In the genomic region with DNA sequence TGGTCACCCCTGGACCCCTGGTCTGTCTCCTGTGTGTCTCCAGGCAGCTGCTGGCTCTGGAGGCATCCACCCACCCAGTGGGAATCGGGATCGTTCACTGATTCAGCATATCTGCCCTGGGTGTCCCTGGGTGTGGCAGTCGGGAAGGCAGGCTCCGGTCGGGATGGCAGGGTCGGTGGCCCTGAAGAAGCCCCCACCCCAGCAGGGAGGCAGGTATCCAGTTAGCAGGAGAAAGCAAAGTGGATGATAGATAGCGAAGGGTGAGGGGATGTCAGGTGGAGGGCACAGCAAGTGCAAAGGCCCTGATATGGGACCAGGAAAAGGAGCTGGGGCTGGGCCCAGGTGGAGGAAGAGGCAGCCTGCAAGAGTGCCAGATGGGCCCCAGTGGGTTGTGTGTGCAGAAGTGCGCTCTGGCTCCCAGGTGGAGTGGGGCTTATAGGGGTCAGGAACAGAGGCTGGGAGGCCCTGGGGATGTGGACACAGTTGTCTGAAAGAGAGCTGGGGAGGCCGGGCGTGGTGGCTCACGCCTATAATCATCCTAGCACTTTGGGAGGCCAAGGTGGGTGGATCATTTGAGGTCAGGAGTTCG, we compare ENCODE assay signal across 9 cellular contexts. TPM values are rescaled to one million over a fixed set of nuclear protein-coding genes. Genes with fewer than 3 reads are reported as not detected.
DNase-seq lines count a peak whose midpoint lies in the region; TF ChIP-seq lines count a peak whose summit lies in the region.
"Had no signal": no experiment of that assay in that cellular context is flagged by ENCODE, and none has a peak within 500 bp of the region (broad histone marks: within the 10 kb centered on the region; RNA-seq: fewer than 3 reads in every experiment).

No MANE protein-coding gene starts in this region.

- H2AFZ ChIP-seq in OCI-LY7 (ENCODE audit: low read length), result no peak overlapping the region

- intact Hi-C loops in OCI-LY7 (cut with micrococcal nuclease; ENCODE audit: unreplicated experiment), result loop anchor here (10.0 kb wide), 1 partner anchor 413 kb away; a partner anchor contains a TSS

- BruUV-seq in OCI-LY7 (replicated peaks; lab: Mats Ljungman, UMichigan), result no TSS peak

- H3K4me2 ChIP-seq in DOHH2 (ENCODE audit: low read length) (peak overlapping the region; percentile 79), OCI-LY7 (ENCODE audit: low read length) (peak overlapping the region; percentile 71)

- peaks cover 86% of the 10 kb centered on the region for H3K4me1 ChIP-seq in DOHH2 (ENCODE audit: control insufficient read depth, low read length)
- H3K4me1 ChIP-seq in OCI-LY7 (ENCODE audit: insufficient read depth, low read length, poor library complexity, severe bottlenecking), result peaks cover 89% of the 10 kb centered on the region
- H3K4me1 ChIP-seq in duodenal mucosa (ENCODE audit: control insufficient read depth in 1 of 2, insufficient read depth in 2 of 2, low read length in 2 of 2), result peaks cover 47 to 60% of the 10 kb centered on the region in 2 donors

- peak overlapping the region; percentile 8 for H3K4me3 Mint-ChIP-seq in progenitor cell of endocrine pancreas (ENCODE audit: low read depth)

- peak overlapping the region; percentile 87 for H3K27ac ChIP-seq in DOHH2 (ENCODE audit: low read depth, low read length)
- H3K27ac ChIP-seq in OCI-LY7 (ENCODE audit: low read depth, low read length, poor library complexity, severe bottlenecking), result peak overlapping the region; percentile 56
- no peak overlapping the region for H3K27ac ChIP-seq in duodenal mucosa (ENCODE audit: low read depth, low read length)

- H3K9me3 ChIP-seq in DOHH2 (ENCODE audit: control insufficient read depth, insufficient read depth, low read length) (no peaks in the 10 kb centered on the region), OCI-LY7 (ENCODE audit: low read length) (no peaks in the 10 kb centered on the region), duodenal mucosa (ENCODE audit: control insufficient read depth in 1 of 2, low read length in 2 of 2) (no peaks in the 10 kb centered on the region)

- H3K27me3 ChIP-seq in DOHH2 (ENCODE audit: control insufficient read depth, low read length), result no peaks in the 10 kb centered on the region
- peaks cover 9 to 12% of the 10 kb centered on the region in 2 donors for H3K27me3 ChIP-seq in duodenal mucosa (ENCODE audit: control insufficient read depth in 1 of 2, insufficient read depth in 2 of 2, low read length in 2 of 2)

- H3K4me1 Mint-ChIP-seq in progenitor cell of endocrine pancreas (ENCODE audit: low read depth), result peaks cover 7% of the 10 kb centered on the region

- H3K9me2 ChIP-seq in DOHH2 (replicated peaks; ENCODE audit: control insufficient read depth, low read length) (no peaks in the 10 kb centered on the region), OCI-LY7 (ENCODE audit: insufficient read depth, low read length) (no peaks in the 10 kb centered on the region)

- H3K79me2 ChIP-seq in DOHH2 (ENCODE audit: control insufficient read depth, low read length) (peaks cover 70% of the 10 kb centered on the region), OCI-LY7 (ENCODE audit: insufficient read depth, low read depth, low read length) (peaks cover 19% of the 10 kb centered on the region; the same call in 1 of the 2 replicates)

- H4K20me1 ChIP-seq in DOHH2 (ENCODE audit: control insufficient read depth, insufficient read depth, low read depth, low read length) (peaks cover 17% of the 10 kb centered on the region; the same call in 1 of the 2 replicates), OCI-LY7 (ENCODE audit: insufficient read depth, low read length) (no peaks in the 10 kb centered on the region; the same call in 1 of the 2 replicates)

- H3K9ac ChIP-seq in duodenal mucosa (ENCODE audit: low read depth in 1 of 2, low read length in 2 of 2), result peak overlapping the region; percentile 18 to 63

- peaks cover 36% of the 10 kb centered on the region for H3K36me3 ChIP-seq in DOHH2 (ENCODE audit: control insufficient read depth, low read length)
- H3K36me3 ChIP-seq in OCI-LY7 (ENCODE audit: insufficient read depth, low read length), result no peaks in the 10 kb centered on the region
- H3K36me3 ChIP-seq in duodenal mucosa (ENCODE audit: control insufficient read depth in 1 of 2, insufficient read depth in 2 of 2, low read length in 2 of 2), result peaks cover 0 to 5% of the 10 kb centered on the region in 2 donors

- H3F3A ChIP-seq in DOHH2 (ENCODE audit: control insufficient read depth, insufficient read depth), result peaks cover 33% of the 10 kb centered on the region

- TF ChIP-seq CTCF in DOHH2 (IDR thresholded peaks at IDR 0.05; ENCODE audit: low read depth, low read length, poor library complexity, severe bottlenecking) (no peak), OCI-LY7 (conservative IDR thresholded peaks at IDR 0.05; ENCODE audit: low read length) (no peak), progenitor cell of endocrine pancreas (IDR thresholded peaks at IDR 0.05; ENCODE audit: unreplicated experiment) (no peak)

- CTCF ChIA-PET in OCI-LY7 (lab: Charles Lee; ENCODE audit: unreplicated experiment), result interaction anchor here (1.1 kb wide), 1 partner anchor 27 kb away, joined by 3 read pairs; no protein-coding TSS in a partner anchor

- DNase-seq in OCI-LY7 (ENCODE audit: low spot score) (no peak), progenitor cell of endocrine pancreas (ENCODE audit: low spot score, unreplicated experiment) (peak; percentile 9), HUDEP-2 (lab: John Stamatoyannopoulos, UW; ENCODE audit: unreplicated experiment in 76 of 76) (no peak), NCI-H1694 (lab: John Stamatoyannopoulos, UW) (no peak)
- DNase-seq in stimulated activated CD4-positive, alpha-beta T cell treated with anti-CD3 and anti-CD28 coated beads, Interleukin-4, amount 100 ng/mL, for 1 hour, result no peak

- H3K4me3 ChIP-seq in DOHH2 (ENCODE audit: low read length) (peak overlapping the region; percentile 90), OCI-LY7 (ENCODE audit: low read depth, low read length, poor library complexity, severe bottlenecking) (peak overlapping the region; percentile 76), duodenal mucosa (ENCODE audit: low read depth in 1 of 2, low read length in 2 of 2) (peak overlapping the region; percentile 29 to 32)

- no peaks in the 10 kb centered on the region for H3K36me3 Mint-ChIP-seq in progenitor cell of endocrine pancreas (ENCODE audit: insufficient read depth)

- POLR2A ChIA-PET in OCI-LY7 (lab: Charles Lee), result interaction anchor here (1.2 kb wide), 1 partner anchor 10 kb away, joined by 4 read pairs; no protein-coding TSS in a partner anchor

- no peak overlapping the region for H3K27ac Mint-ChIP-seq in progenitor cell of endocrine pancreas

- H3K27me3 Mint-ChIP-seq in progenitor cell of endocrine pancreas, result peaks cover 43% of the 10 kb centered on the region

- H3K9me3 Mint-ChIP-seq in progenitor cell of endocrine pancreas (ENCODE audit: low read depth), result no peaks in the 10 kb centered on the region

RNA-seq across cellular contexts. Expression of a gene that starts 2.3 kb away (rescaled TPM):
- 54.8 and 92.9 TPM in 2 replicates for total RNA-seq in OCI-LY7 (2014; rRNA removed; shearing (Covaris generic))
- total RNA-seq in OCI-LY7 (2022), result 97.5 and 117 TPM in 2 replicates
- 57.7 and 61.8 TPM in 2 replicates for total RNA-seq in progenitor cell of endocrine pancreas

RNA-seq across cellular contexts. Expression of a gene that starts 16.5 kb away (rescaled TPM):
- 0.72 and 1.8 TPM in 2 replicates for total RNA-seq in OCI-LY7 (2014; rRNA removed; shearing (Covaris generic))
- 8.9 and 10.9 TPM in 2 replicates for total RNA-seq in OCI-LY7 (2022)
- total RNA-seq in progenitor cell of endocrine pancreas, result 234 TPM in 2 replicates

RNA-seq across cellular contexts. Expression of a gene that starts 24.0 kb away (rescaled TPM):
- 0.49 and 0.98 TPM in 2 replicates for total RNA-seq in OCI-LY7 (2014; rRNA removed; shearing (Covaris generic))
- total RNA-seq in OCI-LY7 (2022), result 3.2 and 4.1 TPM in 2 replicates
- total RNA-seq in progenitor cell of endocrine pancreas, result not detected in 2 replicates
- total RNA-seq: glomerular endothelial cell; T-helper 2 cell treated with Interferon-gamma antibody and Interleukin-4, amounts not matched to agents 100 ng/mL and 5 ng/mL, for 36 hours had no signal

RNA-seq across cellular contexts. Expression of a gene that starts 35.5 kb away (rescaled TPM):
- total RNA-seq in OCI-LY7 (2014; rRNA removed; shearing (Covaris generic)), result 0.80 TPM in 1 of 2 replicates, not detected in the other
- not detected in 2 replicates for total RNA-seq in OCI-LY7 (2022)
- total RNA-seq in progenitor cell of endocrine pancreas, result 10.5 and 14.4 TPM in 2 replicates
- total RNA-seq: T-helper 2 cell treated with Interferon-gamma antibody and Interleukin-4, amounts not matched to agents 100 ng/mL and 5 ng/mL, for 36 hours had no signal

Comparison
In these comparisons a context has a peak if more than half of its experiments do, and no peak if none do; other contexts are left out.
1. H3K4me3 ChIP-seq: peak in every context shown above with its lines; median percentile 90 in DOHH2; 76 in OCI-LY7; 30 in duodenal mucosa.
2. RNA of a gene that starts 16.5 kb away (total RNA-seq): 234 TPM in progenitor cell of endocrine pancreas; 0.72 to 10.9 TPM in OCI-LY7; every median in the first group is over 10 times any median in the second.